Comparison of ENCODE assay signal across 1 cellular context in genomic region chr14:23068792-23069412, GRCh38.
TF ChIP-seq lines count a peak whose summit lies in the region.

No MANE protein-coding gene starts in this region.

TF ChIP-seq in endothelial cell of umbilical vein, 7 proteins besides CTCF, POLR2A, EP300 and RAD21:
- TF ChIP-seq MYC (IDR thresholded peaks at IDR 0.05; ENCODE audit: low read depth, low read length) (no peak), JUN (IDR thresholded peaks at IDR 0.05; ENCODE audit: borderline replicate concordance, insufficient read depth, insufficient read length, low read depth) (no peak), MAX (IDR thresholded peaks at IDR 0.05; ENCODE audit: insufficient read depth, insufficient read length) (peak; percentile 16), EZH2 (IDR thresholded peaks at IDR 0.05; ENCODE audit: borderline replicate concordance, low read depth, low read length, severe bottlenecking) (no peak), GATA2 (IDR thresholded peaks at IDR 0.05; ENCODE audit: insufficient read depth, insufficient read length, low read depth, low read length) (no peak), POLR2AphosphoS5 (IDR thresholded peaks at IDR 0.05; ENCODE audit: insufficient read depth, low read depth, low read length) (peak; percentile 19), FOS (IDR thresholded peaks at IDR 0.05; ENCODE audit: borderline replicate concordance, insufficient read depth, low read length) (no peak)
